ENCODE assay signal across 16 cellular contexts in the genomic region with DNA sequence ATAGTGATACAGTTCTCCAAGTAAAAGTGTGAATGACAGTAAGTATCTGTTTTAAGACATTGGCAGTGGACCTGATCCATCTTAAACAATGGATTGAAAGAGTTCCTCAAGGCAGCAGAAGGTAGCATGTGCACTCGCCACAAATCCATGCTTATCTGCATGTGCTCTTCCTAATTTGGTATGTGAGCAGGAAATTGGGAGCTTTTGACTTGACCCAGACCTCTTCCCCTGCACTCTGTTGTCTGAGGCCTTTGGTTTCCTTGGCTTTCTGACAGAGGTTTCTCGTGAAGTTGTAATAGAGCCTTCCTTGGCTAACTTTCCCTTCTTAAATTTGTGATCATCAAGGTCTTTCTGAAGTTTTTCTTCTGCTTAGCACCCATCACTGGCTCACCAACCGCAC.
DNase-seq lines count a peak whose midpoint lies in the region; ATAC-seq and TF ChIP-seq lines count a peak whose summit lies in the region.
"Had no signal": no experiment of that assay in that cellular context is flagged by ENCODE, and none has a peak within 500 bp of the region (broad histone marks: within the 10 kb centered on the region; RNA-seq: fewer than 3 reads in every experiment).

No MANE protein-coding gene starts in this region.

- no peaks in the 10 kb centered on the region for H3K27me3 Mint-ChIP-seq in activated naive CD4-positive, alpha-beta T cell treated with anti-CD3 and anti-CD28 coated beads, Interleukin-2, amount 50 U/mL, for 24 hours
- no peaks in the 10 kb centered on the region for H3K27me3 Mint-ChIP-seq in activated naive CD4-positive, alpha-beta T cell treated with anti-CD3 and anti-CD28 coated beads for 36 hours (ENCODE audit: low read depth)
- H3K27me3 Mint-ChIP-seq in endothelial cell (ENCODE audit: unreplicated experiment) (peaks cover 16% of the 10 kb centered on the region), type B pancreatic cell (no peaks in the 10 kb centered on the region)

- H2AK5ac ChIP-seq in mesendoderm (ENCODE audit: low read length): no peak overlapping the region

- no peak overlapping the region for H3K23ac ChIP-seq in mesendoderm (ENCODE audit: low read length)

- intact Hi-C loops in activated naive CD4-positive, alpha-beta T cell treated with anti-CD3 and anti-CD28 coated beads for 36 hours (cut with micrococcal nuclease): no loop called here

- no peaks in the 10 kb centered on the region for H3K36me3 Mint-ChIP-seq in activated naive CD4-positive, alpha-beta T cell treated with anti-CD3 and anti-CD28 coated beads, Interleukin-2, amount 50 U/mL, for 24 hours
- H3K36me3 Mint-ChIP-seq in activated naive CD4-positive, alpha-beta T cell treated with anti-CD3 and anti-CD28 coated beads for 36 hours (ENCODE audit: low read depth): no peaks in the 10 kb centered on the region
- H3K36me3 Mint-ChIP-seq in endothelial cell (ENCODE audit: low read depth, unreplicated experiment) (peaks cover 63% of the 10 kb centered on the region), type B pancreatic cell (peaks cover 53% of the 10 kb centered on the region)
- H3K36me3 Mint-ChIP-seq: CD4-positive, CD25-positive, alpha-beta regulatory T cell had no signal

- no peak for ATAC-seq in HG02840 (IDR thresholded peaks at IDR 0.05; ENCODE audit: low FRiP score, unreplicated experiment)
- ATAC-seq: GM12878, HCT116 had no signal

- H3K79me1 ChIP-seq in mesendoderm (ENCODE audit: low read length): no peaks in the 10 kb centered on the region

- H3K79me2 ChIP-seq in mesendoderm (ENCODE audit: control insufficient read depth, insufficient read depth, low read length): no peaks in the 10 kb centered on the region

- CTCF ChIA-PET in activated naive CD4-positive, alpha-beta T cell treated with anti-CD3 and anti-CD28 coated beads for 36 hours (lab: Charles Lee): no interaction called here

- no peak for TF ChIP-seq CTCF in endothelial cell (IDR thresholded peaks at IDR 0.05; ENCODE audit: unreplicated experiment)
- TF ChIP-seq CTCF in type B pancreatic cell (conservative IDR thresholded peaks at IDR 0.05): no peak
- TF ChIP-seq CTCF in GM20000 (IDR thresholded peaks at IDR 0.05; ENCODE audit: extremely low read depth, missing control alignments): no peak

- H3K4me1 Mint-ChIP-seq in activated naive CD4-positive, alpha-beta T cell treated with anti-CD3 and anti-CD28 coated beads, Interleukin-2, amount 50 U/mL, for 24 hours: no peaks in the 10 kb centered on the region
- no peaks in the 10 kb centered on the region for H3K4me1 Mint-ChIP-seq in activated naive CD4-positive, alpha-beta T cell treated with anti-CD3 and anti-CD28 coated beads for 36 hours (ENCODE audit: low read depth)
- peaks cover 13% of the 10 kb centered on the region for H3K4me1 Mint-ChIP-seq in endothelial cell (ENCODE audit: unreplicated experiment)
- H3K4me1 Mint-ChIP-seq in type B pancreatic cell (ENCODE audit: unreplicated experiment): peaks cover 19% of the 10 kb centered on the region
- H3K4me1 Mint-ChIP-seq: CD4-positive, CD25-positive, alpha-beta regulatory T cell had no signal

- no peak overlapping the region for H3K9ac ChIP-seq in mesendoderm (ENCODE audit: low read length)
- H3K9ac ChIP-seq: GM23248 had no signal

- H3K27ac ChIP-seq in mesendoderm (ENCODE audit: low read depth, low read length): no peak overlapping the region
- H3K27ac ChIP-seq: 22Rv1, GM23248 had no signal

- H3K4ac ChIP-seq in mesendoderm (ENCODE audit: low read depth, low read length): no peak overlapping the region

- no peak overlapping the region for H3K18ac ChIP-seq in mesendoderm (ENCODE audit: low read length)

- no CpG with 5 or more reads among the region's 3 CpGs for WGBS in mesendoderm (ENCODE audit: extremely low coverage, insufficient coverage, low lambda C conversion rate)

- H4K8ac ChIP-seq in mesendoderm (ENCODE audit: low read depth, low read length): no peak overlapping the region

- H3K4me3 ChIP-seq in mesendoderm (ENCODE audit: low read length): no peak overlapping the region
- H3K4me3 ChIP-seq: GM12878, GM23248 had no signal

- H2BK15ac ChIP-seq in mesendoderm (replicated peaks; ENCODE audit: low read depth): no peak overlapping the region

- no peak overlapping the region for H3K4me2 ChIP-seq in mesendoderm (ENCODE audit: low read length)

- peak overlapping the region; percentile 24 for H3K27ac Mint-ChIP-seq in activated naive CD4-positive, alpha-beta T cell treated with anti-CD3 and anti-CD28 coated beads, Interleukin-2, amount 50 U/mL, for 24 hours
- H3K27ac Mint-ChIP-seq in activated naive CD4-positive, alpha-beta T cell treated with anti-CD3 and anti-CD28 coated beads for 36 hours: no peak overlapping the region
- H3K27ac Mint-ChIP-seq in endothelial cell (ENCODE audit: unreplicated experiment) (peak overlapping the region; percentile 57), type B pancreatic cell (peak overlapping the region; percentile 9)

- H3K56ac ChIP-seq in mesendoderm (ENCODE audit: low read length): no peak overlapping the region

- no peak for DNase-seq in activated naive CD4-positive, alpha-beta T cell treated with anti-CD3 and anti-CD28 coated beads for 36 hours
- DNase-seq in endothelial cell (ENCODE audit: low spot score) (no peak), mesendoderm (no peak), type B pancreatic cell (ENCODE audit: extremely low spot score, unreplicated experiment) (no peak), GM20000 (ENCODE audit: low spot score) (no peak)
- no peak for DNase-seq in NK-92 treated with Interleukin-12 subunit alpha and Interleukin-12 subunit beta, amount 100 ng/mL, for 24 hours (lab: John Stamatoyannopoulos, UW)
- DNase-seq: Calu3; CD4-positive, CD25-positive, alpha-beta regulatory T cell; DMS 273 treated with DMSO at 0.1 percent for 48 hours; GM23248; IMR-90 had no signal

- H3K9me3 Mint-ChIP-seq in activated naive CD4-positive, alpha-beta T cell treated with anti-CD3 and anti-CD28 coated beads, Interleukin-2, amount 50 U/mL, for 24 hours: no peaks in the 10 kb centered on the region
- no peaks in the 10 kb centered on the region for H3K9me3 Mint-ChIP-seq in activated naive CD4-positive, alpha-beta T cell treated with anti-CD3 and anti-CD28 coated beads for 36 hours
- no peaks in the 10 kb centered on the region for H3K9me3 Mint-ChIP-seq in endothelial cell (ENCODE audit: unreplicated experiment)
- no peaks in the 10 kb centered on the region for H3K9me3 Mint-ChIP-seq in type B pancreatic cell
- H3K9me3 Mint-ChIP-seq: CD4-positive, CD25-positive, alpha-beta regulatory T cell had no signal

- H4K5ac ChIP-seq in mesendoderm (ENCODE audit: low read length): peak overlapping the region; percentile 56

- no peaks in the 10 kb centered on the region for H3K4me1 ChIP-seq in mesendoderm (ENCODE audit: control insufficient read depth, low read depth, low read length)

- no peaks in the 10 kb centered on the region for H3K27me3 ChIP-seq in mesendoderm (ENCODE audit: insufficient read depth, low read length, poor library complexity)

- no peak overlapping the region for H2BK120ac ChIP-seq in mesendoderm (ENCODE audit: low read depth, low read length)

- no peaks in the 10 kb centered on the region for H3K36me3 ChIP-seq in mesendoderm (ENCODE audit: control insufficient read depth, insufficient read depth, low read length)

- no peak overlapping the region for H3K4me3 Mint-ChIP-seq in activated naive CD4-positive, alpha-beta T cell treated with anti-CD3 and anti-CD28 coated beads, Interleukin-2, amount 50 U/mL, for 24 hours
- H3K4me3 Mint-ChIP-seq in activated naive CD4-positive, alpha-beta T cell treated with anti-CD3 and anti-CD28 coated beads for 36 hours: no peak overlapping the region
- H3K4me3 Mint-ChIP-seq in endothelial cell (ENCODE audit: unreplicated experiment) (peak overlapping the region; percentile 79), type B pancreatic cell (no peak overlapping the region)
- H3K4me3 Mint-ChIP-seq: CD4-positive, CD25-positive, alpha-beta regulatory T cell had no signal

- no peak overlapping the region for H2BK5ac ChIP-seq in mesendoderm (ENCODE audit: low read length)
